In the genomic region with DNA sequence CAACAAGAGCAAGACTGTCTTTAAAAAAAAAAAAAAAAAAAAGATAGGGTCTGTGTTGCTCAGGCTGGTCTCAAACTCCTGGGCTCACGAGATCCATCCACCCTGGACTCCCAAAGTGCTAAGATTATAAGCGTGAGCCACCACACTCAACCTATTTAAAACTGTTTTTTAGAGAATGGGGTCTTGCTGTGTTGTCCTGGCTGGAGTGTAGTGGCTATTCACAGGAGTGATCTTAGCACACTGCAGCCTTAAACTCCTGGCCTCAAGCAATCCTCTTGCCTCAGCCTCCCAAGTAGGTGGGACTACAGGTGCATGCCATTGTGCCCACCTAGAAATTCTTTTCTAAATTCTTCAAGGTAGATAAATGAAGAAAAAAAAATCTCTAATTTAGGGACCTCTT, we compare ENCODE assay signal across 2 cellular contexts.
TF ChIP-seq lines count a peak whose summit lies in the region.

No MANE protein-coding gene starts in this region.

TF ChIP-seq in HEK293, 187 proteins besides CTCF, POLR2A, EP300 and RAD21:
- peak; percentile 92 for TF ChIP-seq ZNF121 (tag by site-specific recombination; IDR thresholded peaks at IDR 0.05)
- TF ChIP-seq ZNF223 (tag by site-specific recombination; IDR thresholded peaks at IDR 0.05), result no peak
- no peak for TF ChIP-seq ZBTB11 (tag by site-specific recombination; conservative IDR thresholded peaks at IDR 0.05; ENCODE audit: low read depth)

TF ChIP-seq in K562, 482 proteins besides CTCF, POLR2A, EP300 and RAD21:
- TF ChIP-seq ZNF354B (CRISPR knock-in tag; IDR thresholded peaks at IDR 0.05) (no peak), HCFC1 (IDR thresholded peaks at IDR 0.05; ENCODE audit: low read depth, low read length) (no peak), ZNF253 (CRISPR knock-in tag; conservative IDR thresholded peaks at IDR 0.05) (no peak), TCFL5 (CRISPR knock-in tag; conservative IDR thresholded peaks at IDR 0.05) (no peak), RBM25 (IDR thresholded peaks at IDR 0.05; ENCODE audit: low read depth, low read length, severe bottlenecking) (peak; percentile 20), ZNF121 (CRISPR knock-in tag; conservative IDR thresholded peaks at IDR 0.05) (peak; percentile 85), E2F6 (IDR thresholded peaks at IDR 0.05; ENCODE audit: borderline replicate concordance in 1 of 2, extremely low read depth in 1 of 2, insufficient read depth in 1 of 2, insufficient read length in 1 of 2, low read depth in 1 of 2, low read length in 1 of 2, poor library complexity in 1 of 2, severe bottlenecking in 1 of 2) (no peak), CREB3L1 (IDR thresholded peaks at IDR 0.05; ENCODE audit: borderline replicate concordance, low read depth) (no peak), ESRRA (IDR thresholded peaks at IDR 0.05; ENCODE audit: borderline replicate concordance, low read depth) (no peak), DIDO1 (tag; IDR thresholded peaks at IDR 0.05; ENCODE audit: low read depth) (no peak), SMC3 (conservative IDR thresholded peaks at IDR 0.05; ENCODE audit: insufficient read depth, low read depth, low read length) (no peak), ZZZ3 (IDR thresholded peaks at IDR 0.05) (no peak), SP1 (CRISPR knock-in tag; IDR thresholded peaks at IDR 0.05) (no peak), POLR2AphosphoS2 (IDR thresholded peaks at IDR 0.05; ENCODE audit: low read length) (no peak), GTF2E2 (tag; IDR thresholded peaks at IDR 0.05) (no peak), CAMTA2 (CRISPR knock-in tag; conservative IDR thresholded peaks at IDR 0.05) (no peak), MIER1 (IDR thresholded peaks at IDR 0.05; ENCODE audit: low read depth) (no peak), PHB2 (IDR thresholded peaks at IDR 0.05; ENCODE audit: low read depth) (no peak)
